Comparison of ENCODE assay signal across 21 cellular contexts in genomic region chr18:24539866-24540604, GRCh38.
"Had no signal": no experiment of that assay in that cellular context is flagged by ENCODE, and none has a peak within 500 bp of the region (broad histone marks: within the 10 kb centered on the region; RNA-seq: fewer than 3 reads in every experiment).

No MANE protein-coding gene starts in this region.

- H3K4me1 ChIP-seq: vagina had no signal

- H3K36me3 ChIP-seq: transverse colon, vagina had no signal

- H3K4me3 ChIP-seq: coronary artery, transverse colon, vagina had no signal

- H3K27me3 Mint-ChIP-seq: activated naive CD8-positive, alpha-beta T cell; brain; stimulated activated naive B cell treated with anti-CD40 and anti-IgM and Interleukin-4, amounts not matched to agents 10 μg/mL and 1 μg/mL and 100 μg/mL, for 72 hours had no signal

- H3K4me3 Mint-ChIP-seq: activated CD4-positive, alpha-beta T cell treated with anti-CD3 and anti-CD28 coated beads, Interleukin-2, amount 10 ng/mL, durations not matched to agents 24 days and 14 days; activated CD8-positive, alpha-beta T cell treated with anti-CD3 and anti-CD28 coated beads, Interleukin-2, amount 10 ng/mL, durations not matched to agents 7 days and 5 days; activated naive CD8-positive, alpha-beta T cell; activated T-cell treated with anti-CD3 and anti-CD28 coated beads, Interleukin-2, amount 50 U/mL, for 72 hours; brain; immature natural killer cell; nephron; stimulated activated naive B cell treated with anti-CD40 and anti-IgM and Interleukin-4, amounts not matched to agents 10 μg/mL and 1 μg/mL and 100 μg/mL, for 72 hours had no signal

- ATAC-seq: activated CD8-positive, alpha-beta T cell treated with anti-CD3 and anti-CD28 coated beads, Interleukin-2, amount 10 ng/mL, durations not matched to agents 7 days and 5 days; activated T-cell treated with anti-CD3 and anti-CD28 coated beads, Interleukin-2, amount 50 U/mL, for 72 hours; stimulated activated naive B cell treated with anti-CD40 and anti-IgM and Interleukin-4, amounts not matched to agents 10 μg/mL and 1 μg/mL and 100 μg/mL, for 72 hours had no signal

- H3K27ac Mint-ChIP-seq: activated CD4-positive, alpha-beta T cell treated with anti-CD3 and anti-CD28 coated beads, Interleukin-2, amount 10 ng/mL, durations not matched to agents 24 days and 14 days; activated CD8-positive, alpha-beta T cell treated with anti-CD3 and anti-CD28 coated beads, Interleukin-2, amount 10 ng/mL, durations not matched to agents 7 days and 5 days; activated naive CD8-positive, alpha-beta T cell; activated T-cell treated with anti-CD3 and anti-CD28 coated beads, Interleukin-2, amount 50 U/mL, for 72 hours; brain; immature natural killer cell; stimulated activated naive B cell treated with anti-CD40 and anti-IgM and Interleukin-4, amounts not matched to agents 10 μg/mL and 1 μg/mL and 100 μg/mL, for 72 hours had no signal

- H3K4me1 Mint-ChIP-seq: activated CD4-positive, alpha-beta T cell treated with anti-CD3 and anti-CD28 coated beads, Interleukin-2, amount 10 ng/mL, durations not matched to agents 24 days and 14 days; immature natural killer cell; stimulated activated naive B cell treated with anti-CD40 and anti-IgM and Interleukin-4, amounts not matched to agents 10 μg/mL and 1 μg/mL and 100 μg/mL, for 72 hours had no signal

- H3K27me3 ChIP-seq: transverse colon, vagina had no signal

- H3K9me3 ChIP-seq: transverse colon, vagina had no signal

- H3K27ac ChIP-seq: coronary artery, transverse colon, vagina had no signal

- H3K9me3 Mint-ChIP-seq: activated CD4-positive, alpha-beta T cell treated with anti-CD3 and anti-CD28 coated beads, Interleukin-2, amount 10 ng/mL, durations not matched to agents 24 days and 14 days; activated T-cell treated with anti-CD3 and anti-CD28 coated beads, Interleukin-2, amount 50 U/mL, for 72 hours; brain; immature natural killer cell; nephron; stimulated activated naive B cell treated with anti-CD40 and anti-IgM and Interleukin-4, amounts not matched to agents 10 μg/mL and 1 μg/mL and 100 μg/mL, for 72 hours had no signal

- DNase-seq: activated CD4-positive, alpha-beta T cell treated with anti-CD3 and anti-CD28 coated beads, Interleukin-2, amount 10 ng/mL, durations not matched to agents 24 days and 14 days; activated CD4-positive, CD25-positive, alpha-beta regulatory T cell; activated CD8-positive, alpha-beta memory T cell treated with anti-CD3 and anti-CD28 coated beads, Interleukin-2, amount 50 U/mL, for 48 hours; activated CD8-positive, alpha-beta T cell treated with anti-CD3 and anti-CD28 coated beads, Interleukin-2, amount 10 ng/mL, durations not matched to agents 7 days and 5 days; activated gamma-delta T cell treated with Interleukin-2 at 50 U/mL for 16 hours; activated T-cell treated with anti-CD3 and anti-CD28 coated beads, Interleukin-2, amount 50 U/mL, for 72 hours; amygdala; central memory CD4-positive, alpha-beta T cell; effector CD4-positive, alpha-beta T cell; foreskin melanocyte; immature natural killer cell; nucleus accumbens; stimulated activated CD4-positive, alpha-beta T cell treated with anti-CD3 and anti-CD28 coated beads, Interleukin-15, amount 100 ng/mL, for 24 hours; stimulated activated CD4-positive, alpha-beta T cell treated with anti-CD3 and anti-CD28 coated beads, Interleukin-4, amount 100 ng/mL, for 1 hour; stimulated activated naive B cell treated with anti-CD40 and anti-IgM and Interleukin-4, amounts not matched to agents 10 μg/mL and 1 μg/mL and 100 μg/mL, for 72 hours; transverse colon had no signal

- H3K36me3 Mint-ChIP-seq: activated naive CD8-positive, alpha-beta T cell; brain; immature natural killer cell; stimulated activated naive B cell treated with anti-CD40 and anti-IgM and Interleukin-4, amounts not matched to agents 10 μg/mL and 1 μg/mL and 100 μg/mL, for 72 hours had no signal
